30 cellular contexts compared by ENCODE assay signal in the genomic region with DNA sequence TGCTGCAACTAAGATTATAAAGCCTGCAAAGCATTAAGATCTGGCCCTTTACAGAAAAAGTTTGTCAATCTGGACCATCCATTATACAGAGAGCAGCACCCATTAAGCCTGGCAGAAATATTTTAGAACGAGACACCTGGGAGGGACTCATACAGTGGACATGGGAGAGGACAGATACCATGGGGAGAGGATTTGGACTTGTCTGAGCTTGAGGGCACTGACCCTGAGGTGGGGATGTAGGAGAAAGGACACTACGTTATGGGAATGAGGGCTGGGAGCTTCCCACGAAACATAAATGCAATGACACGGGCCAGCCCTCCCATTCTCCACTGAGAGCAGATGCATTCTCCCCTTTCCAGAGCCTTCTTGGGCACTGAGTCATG. TPM values are rescaled to one million over a fixed set of nuclear protein-coding genes. Genes with fewer than 3 reads are reported as not detected.
"Had no signal": no experiment of that assay in that cellular context is flagged by ENCODE, and none has a peak within 500 bp of the region (broad histone marks: within the 10 kb centered on the region; RNA-seq: fewer than 3 reads in every experiment).

No MANE protein-coding gene starts in this region.

- H3K4me3 ChIP-seq: adrenal gland, body of pancreas, esophagus squamous epithelium, heart right ventricle, pancreas, prostate gland, tibial nerve had no signal

- DNase-seq: activated CD4-positive, alpha-beta T cell treated with anti-CD3 and anti-CD28 coated beads for 48 hours; activated CD4-positive, alpha-beta T cell treated with anti-CD3 and anti-CD28 coated beads, Interleukin-2, amount 50 U/mL, for 48 hours; activated CD8-positive, alpha-beta memory T cell treated with anti-CD3 and anti-CD28 coated beads for 24 hours; activated effector memory CD4-positive, alpha-beta T cell treated with anti-CD3 and anti-CD28 coated beads, Interleukin-2, amount 50 U/mL, for 16 hours; activated naive CD4-positive, alpha-beta T cell treated with anti-CD3 and anti-CD28 coated beads for 36 hours; activated naive CD8-positive, alpha-beta T cell treated with anti-CD3 and anti-CD28 coated beads for 36 hours; adrenal gland; body of pancreas; dermis blood vessel endothelial cell; effector CD8-positive, alpha-beta T cell; esophagus squamous epithelium; foreskin melanocyte; heart right ventricle; islet precursor cell; left ventricle myocardium superior; mammary epithelial cell; naive B cell; nucleus accumbens; pancreas; retina; stimulated activated naive CD4-positive, alpha-beta T cell treated with Interleukin-2 at 50 U/mL for 16 hours had no signal

- H3K27ac ChIP-seq: adrenal gland, body of pancreas, epithelial cell of prostate, esophagus squamous epithelium, pancreas, prostate gland, tibial nerve, VCaP had no signal

- H3K27me3 ChIP-seq: adrenal gland, body of pancreas, esophagus squamous epithelium, heart right ventricle, pancreas, tibial nerve had no signal

- ATAC-seq: activated CD4-positive, CD25-positive, alpha-beta regulatory T cell treated with anti-CD3 and anti-CD28 coated beads, Interleukin-2, amount 50 U/mL, for 24 hours; body of pancreas; left ventricle myocardium superior; pancreas had no signal

- H3K9me3 ChIP-seq: adrenal gland, body of pancreas, esophagus squamous epithelium, heart right ventricle, pancreas, prostate gland, tibial nerve had no signal

RNA-seq across cellular contexts. Expression of a gene that starts 19.0 kb away (rescaled TPM):
- total RNA-seq: activated naive CD4-positive, alpha-beta T cell treated with anti-CD3 and anti-CD28 coated beads for 36 hours; dermis blood vessel endothelial cell; esophagus squamous epithelium; glomerular endothelial cell; heart right ventricle; left ventricle myocardium superior; neural crest cell; T-helper 1 cell treated with Interleukin-12 subunit alpha and Interleukin-12 subunit beta and Interleukin-4 antibody, amounts not matched to agents 30 ng/mL and 1 ng/mL, for 36 hours; tibial nerve had no signal

RNA-seq across cellular contexts. Expression of a gene that starts 25.7 kb away (rescaled TPM):
- total RNA-seq: activated naive CD4-positive, alpha-beta T cell treated with anti-CD3 and anti-CD28 coated beads for 36 hours; activated naive CD8-positive, alpha-beta T cell treated with anti-CD3 and anti-CD28 coated beads for 36 hours; adrenal gland; body of pancreas; dermis blood vessel endothelial cell; esophagus squamous epithelium; glomerular endothelial cell; heart right ventricle; left ventricle myocardium superior; mammary epithelial cell; mesothelial cell of epicardium; neural crest cell; pancreas; prostate gland; T-helper 1 cell treated with Interleukin-12 subunit alpha and Interleukin-12 subunit beta and Interleukin-4 antibody, amounts not matched to agents 30 ng/mL and 1 ng/mL, for 36 hours; tibial nerve had no signal
